ENCODE assay signal across 1 cellular context in the genomic region with DNA sequence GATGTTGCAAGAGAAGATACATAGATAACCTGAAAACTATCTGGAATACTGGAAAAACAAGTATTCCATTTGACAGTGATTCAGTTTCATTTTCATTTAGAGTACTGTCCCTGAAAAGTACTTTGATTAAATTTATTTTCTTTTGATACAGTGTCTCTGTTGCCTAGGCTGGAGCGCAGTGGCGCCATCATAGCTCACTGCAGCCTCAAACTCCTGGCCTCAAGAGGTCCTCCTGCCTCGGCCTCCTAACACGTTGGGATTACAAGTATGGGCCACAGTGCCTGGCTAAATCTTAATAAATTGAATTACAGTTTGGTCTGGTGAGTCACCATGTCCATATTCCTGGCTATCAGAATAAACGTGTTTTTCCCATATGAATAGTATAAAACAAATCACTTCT.
TF ChIP-seq lines count a peak whose summit lies in the region.

No MANE protein-coding gene starts in this region.

TF ChIP-seq in WTC11, 78 proteins besides CTCF, POLR2A, EP300 and RAD21:
- TF ChIP-seq TP53 (CRISPR knock-in tag; IDR thresholded peaks at IDR 0.05) (no peak), EMX1 (CRISPR knock-in tag; IDR thresholded peaks at IDR 0.05) (no peak), TEAD4 (CRISPR knock-in tag; IDR thresholded peaks at IDR 0.05) (no peak), GTF2I (CRISPR knock-in tag; conservative IDR thresholded peaks at IDR 0.05) (no peak), NR2C2 (CRISPR knock-in tag; IDR thresholded peaks at IDR 0.05) (no peak), TEAD1 (CRISPR knock-in tag; IDR thresholded peaks at IDR 0.05) (no peak), NFYB (CRISPR knock-in tag; conservative IDR thresholded peaks at IDR 0.05; ENCODE audit: low read depth) (no peak), GRHL2 (CRISPR knock-in tag; IDR thresholded peaks at IDR 0.05; ENCODE audit: insufficient replicate concordance, severe bottlenecking) (no peak), NFE2L1 (CRISPR knock-in tag; IDR thresholded peaks at IDR 0.05) (no peak), ZNF138 (CRISPR knock-in tag; conservative IDR thresholded peaks at IDR 0.05) (no peak), OVOL2 (CRISPR knock-in tag; IDR thresholded peaks at IDR 0.05; ENCODE audit: borderline replicate concordance) (no peak), ELF4 (CRISPR knock-in tag; IDR thresholded peaks at IDR 0.05; ENCODE audit: low read depth) (no peak), ZNF671 (CRISPR knock-in tag; IDR thresholded peaks at IDR 0.05) (no peak)
- TF ChIP-seq, protein P1, sequence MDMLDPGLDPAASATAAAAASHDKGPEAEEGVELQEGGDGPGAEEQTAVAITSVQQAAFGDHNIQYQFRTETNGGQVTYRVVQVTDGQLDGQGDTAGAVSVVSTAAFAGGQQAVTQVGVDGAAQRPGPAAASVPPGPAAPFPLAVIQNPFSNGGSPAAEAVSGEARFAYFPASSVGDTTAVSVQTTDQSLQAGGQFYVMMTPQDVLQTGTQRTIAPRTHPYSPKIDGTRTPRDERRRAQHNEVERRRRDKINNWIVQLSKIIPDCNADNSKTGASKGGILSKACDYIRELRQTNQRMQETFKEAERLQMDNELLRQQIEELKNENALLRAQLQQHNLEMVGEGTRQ (CRISPR knock-in tag; IDR thresholded peaks at IDR 0.05) = no peak
- TF ChIP-seq, protein P2, sequence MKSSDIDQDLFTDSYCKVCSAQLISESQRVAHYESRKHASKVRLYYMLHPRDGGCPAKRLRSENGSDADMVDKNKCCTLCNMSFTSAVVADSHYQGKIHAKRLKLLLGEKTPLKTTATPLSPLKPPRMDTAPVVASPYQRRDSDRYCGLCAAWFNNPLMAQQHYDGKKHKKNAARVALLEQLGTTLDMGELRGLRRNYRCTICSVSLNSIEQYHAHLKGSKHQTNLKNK (CRISPR knock-in tag; IDR thresholded peaks at IDR 0.05) = no peak
- TF ChIP-seq, protein P3, sequence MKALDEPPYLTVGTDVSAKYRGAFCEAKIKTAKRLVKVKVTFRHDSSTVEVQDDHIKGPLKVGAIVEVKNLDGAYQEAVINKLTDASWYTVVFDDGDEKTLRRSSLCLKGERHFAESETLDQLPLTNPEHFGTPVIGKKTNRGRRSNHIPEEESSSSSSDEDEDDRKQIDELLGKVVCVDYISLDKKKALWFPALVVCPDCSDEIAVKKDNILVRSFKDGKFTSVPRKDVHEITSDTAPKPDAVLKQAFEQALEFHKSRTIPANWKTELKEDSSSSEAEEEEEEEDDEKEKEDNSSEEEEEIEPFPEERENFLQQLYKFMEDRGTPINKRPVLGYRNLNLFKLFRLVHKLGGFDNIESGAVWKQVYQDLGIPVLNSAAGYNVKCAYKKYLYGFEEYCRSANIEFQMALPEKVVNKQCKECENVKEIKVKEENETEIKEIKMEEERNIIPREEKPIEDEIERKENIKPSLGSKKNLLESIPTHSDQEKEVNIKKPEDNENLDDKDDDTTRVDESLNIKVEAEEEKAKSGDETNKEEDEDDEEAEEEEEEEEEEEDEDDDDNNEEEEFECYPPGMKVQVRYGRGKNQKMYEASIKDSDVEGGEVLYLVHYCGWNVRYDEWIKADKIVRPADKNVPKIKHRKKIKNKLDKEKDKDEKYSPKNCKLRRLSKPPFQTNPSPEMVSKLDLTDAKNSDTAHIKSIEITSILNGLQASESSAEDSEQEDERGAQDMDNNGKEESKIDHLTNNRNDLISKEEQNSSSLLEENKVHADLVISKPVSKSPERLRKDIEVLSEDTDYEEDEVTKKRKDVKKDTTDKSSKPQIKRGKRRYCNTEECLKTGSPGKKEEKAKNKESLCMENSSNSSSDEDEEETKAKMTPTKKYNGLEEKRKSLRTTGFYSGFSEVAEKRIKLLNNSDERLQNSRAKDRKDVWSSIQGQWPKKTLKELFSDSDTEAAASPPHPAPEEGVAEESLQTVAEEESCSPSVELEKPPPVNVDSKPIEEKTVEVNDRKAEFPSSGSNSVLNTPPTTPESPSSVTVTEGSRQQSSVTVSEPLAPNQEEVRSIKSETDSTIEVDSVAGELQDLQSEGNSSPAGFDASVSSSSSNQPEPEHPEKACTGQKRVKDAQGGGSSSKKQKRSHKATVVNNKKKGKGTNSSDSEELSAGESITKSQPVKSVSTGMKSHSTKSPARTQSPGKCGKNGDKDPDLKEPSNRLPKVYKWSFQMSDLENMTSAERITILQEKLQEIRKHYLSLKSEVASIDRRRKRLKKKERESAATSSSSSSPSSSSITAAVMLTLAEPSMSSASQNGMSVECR (CRISPR knock-in tag; IDR thresholded peaks at IDR 0.05; ENCODE audit: borderline replicate concordance) = no peak
- TF ChIP-seq, protein P4, sequence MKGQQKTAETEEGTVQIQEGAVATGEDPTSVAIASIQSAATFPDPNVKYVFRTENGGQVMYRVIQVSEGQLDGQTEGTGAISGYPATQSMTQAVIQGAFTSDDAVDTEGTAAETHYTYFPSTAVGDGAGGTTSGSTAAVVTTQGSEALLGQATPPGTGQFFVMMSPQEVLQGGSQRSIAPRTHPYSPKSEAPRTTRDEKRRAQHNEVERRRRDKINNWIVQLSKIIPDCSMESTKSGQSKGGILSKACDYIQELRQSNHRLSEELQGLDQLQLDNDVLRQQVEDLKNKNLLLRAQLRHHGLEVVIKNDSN (CRISPR knock-in tag; IDR thresholded peaks at IDR 0.05) = no peak
- TF ChIP-seq, protein P5, sequence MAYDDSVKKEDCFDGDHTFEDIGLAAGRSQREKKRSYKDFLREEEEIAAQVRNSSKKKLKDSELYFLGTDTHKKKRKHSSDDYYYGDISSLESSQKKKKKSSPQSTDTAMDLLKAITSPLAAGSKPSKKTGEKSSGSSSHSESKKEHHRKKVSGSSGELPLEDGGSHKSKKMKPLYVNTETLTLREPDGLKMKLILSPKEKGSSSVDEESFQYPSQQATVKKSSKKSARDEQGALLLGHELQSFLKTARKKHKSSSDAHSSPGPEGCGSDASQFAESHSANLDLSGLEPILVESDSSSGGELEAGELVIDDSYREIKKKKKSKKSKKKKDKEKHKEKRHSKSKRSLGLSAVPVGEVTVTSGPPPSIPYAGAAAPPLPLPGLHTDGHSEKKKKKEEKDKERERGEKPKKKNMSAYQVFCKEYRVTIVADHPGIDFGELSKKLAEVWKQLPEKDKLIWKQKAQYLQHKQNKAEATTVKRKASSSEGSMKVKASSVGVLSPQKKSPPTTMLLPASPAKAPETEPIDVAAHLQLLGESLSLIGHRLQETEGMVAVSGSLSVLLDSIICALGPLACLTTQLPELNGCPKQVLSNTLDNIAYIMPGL (CRISPR knock-in tag; IDR thresholded peaks at IDR 0.05) = no peak
- TF ChIP-seq, protein P6, sequence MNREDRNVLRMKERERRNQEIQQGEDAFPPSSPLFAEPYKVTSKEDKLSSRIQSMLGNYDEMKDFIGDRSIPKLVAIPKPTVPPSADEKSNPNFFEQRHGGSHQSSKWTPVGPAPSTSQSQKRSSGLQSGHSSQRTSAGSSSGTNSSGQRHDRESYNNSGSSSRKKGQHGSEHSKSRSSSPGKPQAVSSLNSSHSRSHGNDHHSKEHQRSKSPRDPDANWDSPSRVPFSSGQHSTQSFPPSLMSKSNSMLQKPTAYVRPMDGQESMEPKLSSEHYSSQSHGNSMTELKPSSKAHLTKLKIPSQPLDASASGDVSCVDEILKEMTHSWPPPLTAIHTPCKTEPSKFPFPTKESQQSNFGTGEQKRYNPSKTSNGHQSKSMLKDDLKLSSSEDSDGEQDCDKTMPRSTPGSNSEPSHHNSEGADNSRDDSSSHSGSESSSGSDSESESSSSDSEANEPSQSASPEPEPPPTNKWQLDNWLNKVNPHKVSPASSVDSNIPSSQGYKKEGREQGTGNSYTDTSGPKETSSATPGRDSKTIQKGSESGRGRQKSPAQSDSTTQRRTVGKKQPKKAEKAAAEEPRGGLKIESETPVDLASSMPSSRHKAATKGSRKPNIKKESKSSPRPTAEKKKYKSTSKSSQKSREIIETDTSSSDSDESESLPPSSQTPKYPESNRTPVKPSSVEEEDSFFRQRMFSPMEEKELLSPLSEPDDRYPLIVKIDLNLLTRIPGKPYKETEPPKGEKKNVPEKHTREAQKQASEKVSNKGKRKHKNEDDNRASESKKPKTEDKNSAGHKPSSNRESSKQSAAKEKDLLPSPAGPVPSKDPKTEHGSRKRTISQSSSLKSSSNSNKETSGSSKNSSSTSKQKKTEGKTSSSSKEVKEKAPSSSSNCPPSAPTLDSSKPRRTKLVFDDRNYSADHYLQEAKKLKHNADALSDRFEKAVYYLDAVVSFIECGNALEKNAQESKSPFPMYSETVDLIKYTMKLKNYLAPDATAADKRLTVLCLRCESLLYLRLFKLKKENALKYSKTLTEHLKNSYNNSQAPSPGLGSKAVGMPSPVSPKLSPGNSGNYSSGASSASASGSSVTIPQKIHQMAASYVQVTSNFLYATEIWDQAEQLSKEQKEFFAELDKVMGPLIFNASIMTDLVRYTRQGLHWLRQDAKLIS (CRISPR knock-in tag; IDR thresholded peaks at IDR 0.05; ENCODE audit: borderline replicate concordance) = no peak
